ENCODE assay signal across 12 cellular contexts in genomic region chr17:57926723-57927047, GRCh38. TPM values are rescaled to one million over a fixed set of nuclear protein-coding genes. Genes with fewer than 3 reads are reported as not detected.
A peak's percentile ranks its signal among the peaks of the same experiment; 100 is the strongest.
DNase-seq lines count a peak whose midpoint lies in the region; ATAC-seq and TF ChIP-seq lines count a peak whose summit lies in the region.
"Had no signal": no experiment of that assay in that cellular context is flagged by ENCODE, and none has a peak within 500 bp of the region (broad histone marks: within the 10 kb centered on the region; RNA-seq: fewer than 3 reads in every experiment).

No MANE protein-coding gene starts in this region.

- DNase-seq in right atrium auricular region (ENCODE audit: low spot score) = no peak
- DNase-seq in left ventricle myocardium superior = no peak
- no peak for DNase-seq in neural progenitor cell (ENCODE audit: low spot score)
- no peak for DNase-seq in NCI-H2227 (lab: John Stamatoyannopoulos, UW; ENCODE audit: unreplicated experiment)
- DNase-seq in hepatic stellate cell (ENCODE audit: low spot score) = no peak
- DNase-seq in tibial artery = no peak
- DNase-seq in NCI-H510A (lab: John Stamatoyannopoulos, UW) = no peak
- DNase-seq: activated CD4-positive, alpha-beta memory T cell treated with anti-CD3 and anti-CD28 coated beads for 36 hours; small intestine; trophoblast cell had no signal

- H3K4me1 Mint-ChIP-seq in neural progenitor cell = peaks cover 87% of the 10 kb centered on the region

- no peaks in the 10 kb centered on the region for H3K9me3 Mint-ChIP-seq in neural progenitor cell
- H3K9me3 Mint-ChIP-seq: activated CD4-positive, alpha-beta memory T cell treated with anti-CD3 and anti-CD28 coated beads for 36 hours had no signal

- H3K4me3 Mint-ChIP-seq in neural progenitor cell = peak overlapping the region; percentile 3
- H3K4me3 Mint-ChIP-seq: activated CD4-positive, alpha-beta memory T cell treated with anti-CD3 and anti-CD28 coated beads for 36 hours had no signal

- WGBS in ectodermal cell, 2 experiments = 18 to 22% methylated on average over 7 of the region's 7 CpGs

- H3K27me3 ChIP-seq in right atrium auricular region (no peaks in the 10 kb centered on the region), ectodermal cell (ENCODE audit: control insufficient read depth, insufficient read depth, low read length, poor library complexity, severe bottlenecking) (no peaks in the 10 kb centered on the region), neural progenitor cell (no peaks in the 10 kb centered on the region), tibial artery (no peaks in the 10 kb centered on the region)
- H3K27me3 ChIP-seq: cardiac muscle cell had no signal

- H3K27ac Mint-ChIP-seq in neural progenitor cell = peak overlapping the region; percentile 98
- H3K27ac Mint-ChIP-seq: activated CD4-positive, alpha-beta memory T cell treated with anti-CD3 and anti-CD28 coated beads for 36 hours had no signal

- peaks cover 46% of the 10 kb centered on the region for H3F3A ChIP-seq in neural progenitor cell (ENCODE audit: low read depth)

- no peaks in the 10 kb centered on the region for H3K79me2 ChIP-seq in neural progenitor cell (ENCODE audit: low read depth)

- no peak for TF ChIP-seq CTCF in right atrium auricular region (IDR thresholded peaks at IDR 0.05)
- TF ChIP-seq CTCF in neural progenitor cell (IDR thresholded peaks at IDR 0.05) = no peak
- TF ChIP-seq CTCF in tibial artery (IDR thresholded peaks at IDR 0.05) = no peak

- no peaks in the 10 kb centered on the region for H3K9me3 ChIP-seq in right atrium auricular region
- no peaks in the 10 kb centered on the region for H3K9me3 ChIP-seq in ectodermal cell (ENCODE audit: control insufficient read depth, low read length)
- no peaks in the 10 kb centered on the region for H3K9me3 ChIP-seq in neural progenitor cell (ENCODE audit: low read depth)
- H3K9me3 ChIP-seq in tibial artery = no peaks in the 10 kb centered on the region

- H3K4me1 ChIP-seq in right atrium auricular region (peaks cover 0 to 88% of the 10 kb centered on the region in 2 donors), ectodermal cell (ENCODE audit: control insufficient read depth, insufficient read depth, low read length) (peaks cover 56% of the 10 kb centered on the region), neural progenitor cell (peaks cover 73% of the 10 kb centered on the region), tibial artery (peaks cover 0 to 73% (median 30%) of the 10 kb centered on the region in 4 donors)

- H3K4me3 ChIP-seq in right atrium auricular region = no peak overlapping the region
- H3K4me3 ChIP-seq in ectodermal cell (ENCODE audit: insufficient read depth, low read depth, low read length) = no peak overlapping the region
- no peak overlapping the region for H3K4me3 ChIP-seq in neural progenitor cell
- no peak overlapping the region for H3K4me3 ChIP-seq in tibial artery
- H3K4me3 ChIP-seq: cardiac muscle cell had no signal

- H3K4me2 ChIP-seq in neural progenitor cell = peak overlapping the region; percentile 73

- H3K27ac ChIP-seq in right atrium auricular region = peak overlapping the region; percentile 46 to 57
- peak overlapping the region; percentile 90 for H3K27ac ChIP-seq in ectodermal cell (ENCODE audit: insufficient read depth, low read depth, low read length, poor library complexity, severe bottlenecking)
- peak overlapping the region; percentile 42 for H3K27ac ChIP-seq in neural progenitor cell
- H3K27ac ChIP-seq in tibial artery = peak overlapping the region in 1 of 2 donors; percentile 31
- H3K27ac ChIP-seq: cardiac muscle cell had no signal

- H2AFZ ChIP-seq in neural progenitor cell (replicated peaks) = no peak overlapping the region

- H3K9ac ChIP-seq in neural progenitor cell = no peak overlapping the region

- H3K36me3 ChIP-seq in right atrium auricular region (no peaks in the 10 kb centered on the region), ectodermal cell (ENCODE audit: control insufficient read depth, insufficient read depth, low read length) (no peaks in the 10 kb centered on the region), neural progenitor cell (no peaks in the 10 kb centered on the region), tibial artery (no peaks in the 10 kb centered on the region)
- H3K36me3 ChIP-seq: cardiac muscle cell had no signal

- peaks cover 2% of the 10 kb centered on the region for H3K36me3 Mint-ChIP-seq in neural progenitor cell
- H3K36me3 Mint-ChIP-seq: activated CD4-positive, alpha-beta memory T cell treated with anti-CD3 and anti-CD28 coated beads for 36 hours had no signal

- H4K20me1 ChIP-seq in neural progenitor cell (ENCODE audit: low read depth) = peaks cover 20% of the 10 kb centered on the region

- H3K27me3 Mint-ChIP-seq in neural progenitor cell (ENCODE audit: insufficient read depth, low read depth) = peaks cover 3% of the 10 kb centered on the region

- intact Hi-C loops in left ventricle myocardium superior (cut with micrococcal nuclease) (no loop called here), tibial artery (cut with DNase I; ENCODE audit: low total_unique reads) (no loop called here)

- ATAC-seq in left ventricle myocardium superior = no peak

RNA-seq across cellular contexts. Expression of gene CUEDC1, which starts 28.5 kb away (rescaled TPM):
- 10 to 100 TPM; 32.5 to 33.3 TPM for total RNA-seq in right atrium auricular region
- total RNA-seq in left ventricle myocardium superior = 55.0 TPM
- 32.6 TPM for polyA plus RNA-seq in ectodermal cell (2013, experiment 1 of 4)
- polyA plus RNA-seq in ectodermal cell (2013, experiment 2 of 4) = 26.0 TPM
- polyA plus RNA-seq in ectodermal cell (2013, experiment 3 of 4) = 19.9 TPM
- 21.5 TPM for polyA plus RNA-seq in ectodermal cell (2013, experiment 4 of 4)
- total RNA-seq in neural progenitor cell (ENCODE audit: low replicate concordance) = 8.8 and 14.7 TPM in 2 replicates
